1 cellular context compared by ENCODE assay signal in the genomic region with DNA sequence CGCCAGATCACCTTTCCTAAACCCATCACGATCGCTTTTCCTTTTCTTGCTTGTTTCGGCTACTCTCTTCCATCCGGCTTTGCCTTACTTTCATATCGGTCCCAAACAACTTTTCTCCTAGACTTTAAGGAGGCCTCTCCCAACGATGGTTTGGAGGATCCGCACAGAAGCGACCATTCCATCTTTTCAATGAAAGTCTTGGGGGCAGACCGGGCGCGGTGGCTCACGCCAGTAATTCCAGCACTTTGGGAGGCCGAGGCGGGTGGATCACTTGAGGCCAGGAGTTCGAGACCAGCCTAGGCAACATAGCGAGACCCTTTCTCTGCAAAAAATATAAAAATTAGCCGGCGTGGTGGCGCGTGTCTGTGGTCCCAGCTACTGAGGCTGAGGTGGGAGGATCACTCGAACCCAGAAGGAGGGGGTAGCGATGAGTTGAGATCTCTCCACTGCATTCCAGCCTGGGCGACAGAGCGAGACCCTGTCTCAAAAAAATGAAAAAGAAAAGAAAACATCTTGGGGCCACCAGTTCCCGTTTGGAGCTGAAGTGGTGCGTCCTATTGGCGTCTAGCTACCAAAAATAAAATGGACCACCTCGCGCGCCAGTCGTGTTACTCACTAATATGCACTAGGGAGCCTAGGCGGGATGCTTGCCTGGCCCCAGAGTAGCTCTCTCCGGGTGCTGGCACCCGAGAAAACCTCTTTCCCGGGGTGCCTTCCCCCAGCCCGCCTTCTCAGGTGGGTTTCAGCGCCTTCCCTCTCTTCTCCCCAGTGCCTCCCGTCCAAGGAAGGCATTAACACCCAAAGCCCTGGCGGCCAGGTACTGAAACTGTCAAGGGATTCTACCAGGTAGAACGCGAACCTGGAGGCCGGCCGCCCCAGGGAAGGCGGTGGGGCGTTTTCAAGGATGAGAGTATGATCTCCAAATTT.
TF ChIP-seq lines count a peak whose summit lies in the region.

No MANE protein-coding gene starts in this region.

TF ChIP-seq in HepG2, 621 proteins besides CTCF, POLR2A, EP300 and RAD21 (continued from another document and continues in another):
- TF ChIP-seq, protein P1, sequence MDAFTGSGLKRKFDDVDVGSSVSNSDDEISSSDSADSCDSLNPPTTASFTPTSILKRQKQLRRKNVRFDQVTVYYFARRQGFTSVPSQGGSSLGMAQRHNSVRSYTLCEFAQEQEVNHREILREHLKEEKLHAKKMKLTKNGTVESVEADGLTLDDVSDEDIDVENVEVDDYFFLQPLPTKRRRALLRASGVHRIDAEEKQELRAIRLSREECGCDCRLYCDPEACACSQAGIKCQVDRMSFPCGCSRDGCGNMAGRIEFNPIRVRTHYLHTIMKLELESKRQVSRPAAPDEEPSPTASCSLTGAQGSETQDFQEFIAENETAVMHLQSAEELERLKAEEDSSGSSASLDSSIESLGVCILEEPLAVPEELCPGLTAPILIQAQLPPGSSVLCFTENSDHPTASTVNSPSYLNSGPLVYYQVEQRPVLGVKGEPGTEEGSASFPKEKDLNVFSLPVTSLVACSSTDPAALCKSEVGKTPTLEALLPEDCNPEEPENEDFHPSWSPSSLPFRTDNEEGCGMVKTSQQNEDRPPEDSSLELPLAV (CRISPR knock-in tag; conservative IDR thresholded peaks at IDR 0.05; ENCODE audit: low read depth) = no peak
- TF ChIP-seq, protein P2, sequence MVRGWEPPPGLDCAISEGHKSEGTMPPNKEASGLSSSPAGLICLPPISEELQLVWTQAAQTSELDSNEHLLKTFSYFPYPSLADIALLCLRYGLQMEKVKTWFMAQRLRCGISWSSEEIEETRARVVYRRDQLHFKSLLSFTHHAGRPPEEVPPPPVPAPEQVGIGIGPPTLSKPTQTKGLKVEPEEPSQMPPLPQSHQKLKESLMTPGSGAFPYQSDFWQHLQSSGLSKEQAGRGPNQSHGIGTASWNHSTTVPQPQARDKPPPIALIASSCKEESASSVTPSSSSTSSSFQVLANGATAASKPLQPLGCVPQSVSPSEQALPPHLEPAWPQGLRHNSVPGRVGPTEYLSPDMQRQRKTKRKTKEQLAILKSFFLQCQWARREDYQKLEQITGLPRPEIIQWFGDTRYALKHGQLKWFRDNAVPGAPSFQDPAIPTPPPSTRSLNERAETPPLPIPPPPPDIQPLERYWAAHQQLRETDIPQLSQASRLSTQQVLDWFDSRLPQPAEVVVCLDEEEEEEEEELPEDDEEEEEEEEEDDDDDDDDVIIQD (CRISPR knock-in tag; IDR thresholded peaks at IDR 0.05; ENCODE audit: low read depth) = no peak
- TF ChIP-seq ZNF83 (CRISPR knock-in tag; IDR thresholded peaks at IDR 0.05; ENCODE audit: borderline replicate concordance) = no peak
- TF ChIP-seq BORCS8-MEF2B (CRISPR knock-in tag; IDR thresholded peaks at IDR 0.05) = no peak
- TF ChIP-seq MLLT10 (CRISPR knock-in tag; IDR thresholded peaks at IDR 0.05) = no peak
- TF ChIP-seq SSRP1 (CRISPR knock-in tag; IDR thresholded peaks at IDR 0.05) = no peak
- TF ChIP-seq PHF20 (CRISPR knock-in tag; IDR thresholded peaks at IDR 0.05) = no peak
- no peak for TF ChIP-seq HOXA9 (CRISPR knock-in tag; IDR thresholded peaks at IDR 0.05; ENCODE audit: borderline replicate concordance)
- no peak for TF ChIP-seq HNRNPL (IDR thresholded peaks at IDR 0.05; ENCODE audit: low read depth, low read length)
- no peak for TF ChIP-seq SP140L (CRISPR knock-in tag; IDR thresholded peaks at IDR 0.05; ENCODE audit: borderline replicate concordance)
- TF ChIP-seq ZNF354B (CRISPR knock-in tag; IDR thresholded peaks at IDR 0.05) = no peak
- TF ChIP-seq, protein P3, sequence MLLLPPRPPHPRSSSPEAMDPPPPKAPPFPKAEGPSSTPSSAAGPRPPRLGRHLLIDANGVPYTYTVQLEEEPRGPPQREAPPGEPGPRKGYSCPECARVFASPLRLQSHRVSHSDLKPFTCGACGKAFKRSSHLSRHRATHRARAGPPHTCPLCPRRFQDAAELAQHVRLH (CRISPR knock-in tag; IDR thresholded peaks at IDR 0.05; ENCODE audit: borderline replicate concordance, low read depth) = no peak
- no peak for TF ChIP-seq ZNF546 (CRISPR knock-in tag; conservative IDR thresholded peaks at IDR 0.05)
- peak; percentile 16; the same call in 1 of the 2 replicates for TF ChIP-seq PHF21A (CRISPR knock-in tag; IDR thresholded peaks at IDR 0.05)
- 0 out of 2 replicates have a peak, but pooled peaks have one; percentile 38 for TF ChIP-seq KDM5A (IDR thresholded peaks at IDR 0.05; ENCODE audit: borderline replicate concordance, low read length)
- no peak for TF ChIP-seq ZNF709 (CRISPR knock-in tag; IDR thresholded peaks at IDR 0.05)
- no peak for TF ChIP-seq ZNF839 (CRISPR knock-in tag; IDR thresholded peaks at IDR 0.05; ENCODE audit: borderline replicate concordance)
- no peak for TF ChIP-seq ZNF10 (CRISPR knock-in tag; IDR thresholded peaks at IDR 0.05; ENCODE audit: borderline replicate concordance, low read depth)
- TF ChIP-seq GATA4 (IDR thresholded peaks at IDR 0.05; ENCODE audit: borderline replicate concordance, low read depth) = no peak
- TF ChIP-seq, protein P4, sequence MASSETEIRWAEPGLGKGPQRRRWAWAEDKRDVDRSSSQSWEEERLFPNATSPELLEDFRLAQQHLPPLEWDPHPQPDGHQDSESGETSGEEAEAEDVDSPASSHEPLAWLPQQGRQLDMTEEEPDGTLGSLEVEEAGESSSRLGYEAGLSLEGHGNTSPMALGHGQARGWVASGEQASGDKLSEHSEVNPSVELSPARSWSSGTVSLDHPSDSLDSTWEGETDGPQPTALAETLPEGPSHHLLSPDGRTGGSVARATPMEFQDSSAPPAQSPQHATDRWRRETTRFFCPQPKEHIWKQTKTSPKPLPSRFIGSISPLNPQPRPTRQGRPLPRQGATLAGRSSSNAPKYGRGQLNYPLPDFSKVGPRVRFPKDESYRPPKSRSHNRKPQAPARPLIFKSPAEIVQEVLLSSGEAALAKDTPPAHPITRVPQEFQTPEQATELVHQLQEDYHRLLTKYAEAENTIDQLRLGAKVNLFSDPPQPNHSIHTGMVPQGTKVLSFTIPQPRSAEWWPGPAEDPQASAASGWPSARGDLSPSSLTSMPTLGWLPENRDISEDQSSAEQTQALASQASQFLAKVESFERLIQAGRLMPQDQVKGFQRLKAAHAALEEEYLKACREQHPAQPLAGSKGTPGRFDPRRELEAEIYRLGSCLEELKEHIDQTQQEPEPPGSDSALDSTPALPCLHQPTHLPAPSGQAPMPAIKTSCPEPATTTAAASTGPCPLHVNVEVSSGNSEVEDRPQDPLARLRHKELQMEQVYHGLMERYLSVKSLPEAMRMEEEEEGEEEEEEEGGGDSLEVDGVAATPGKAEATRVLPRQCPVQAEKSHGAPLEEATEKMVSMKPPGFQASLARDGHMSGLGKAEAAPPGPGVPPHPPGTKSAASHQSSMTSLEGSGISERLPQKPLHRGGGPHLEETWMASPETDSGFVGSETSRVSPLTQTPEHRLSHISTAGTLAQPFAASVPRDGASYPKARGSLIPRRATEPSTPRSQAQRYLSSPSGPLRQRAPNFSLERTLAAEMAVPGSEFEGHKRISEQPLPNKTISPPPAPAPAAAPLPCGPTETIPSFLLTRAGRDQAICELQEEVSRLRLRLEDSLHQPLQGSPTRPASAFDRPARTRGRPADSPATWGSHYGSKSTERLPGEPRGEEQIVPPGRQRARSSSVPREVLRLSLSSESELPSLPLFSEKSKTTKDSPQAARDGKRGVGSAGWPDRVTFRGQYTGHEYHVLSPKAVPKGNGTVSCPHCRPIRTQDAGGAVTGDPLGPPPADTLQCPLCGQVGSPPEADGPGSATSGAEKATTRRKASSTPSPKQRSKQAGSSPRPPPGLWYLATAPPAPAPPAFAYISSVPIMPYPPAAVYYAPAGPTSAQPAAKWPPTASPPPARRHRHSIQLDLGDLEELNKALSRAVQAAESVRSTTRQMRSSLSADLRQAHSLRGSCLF (CRISPR knock-in tag; IDR thresholded peaks at IDR 0.05; ENCODE audit: borderline replicate concordance) = no peak
- TF ChIP-seq, protein P5, sequence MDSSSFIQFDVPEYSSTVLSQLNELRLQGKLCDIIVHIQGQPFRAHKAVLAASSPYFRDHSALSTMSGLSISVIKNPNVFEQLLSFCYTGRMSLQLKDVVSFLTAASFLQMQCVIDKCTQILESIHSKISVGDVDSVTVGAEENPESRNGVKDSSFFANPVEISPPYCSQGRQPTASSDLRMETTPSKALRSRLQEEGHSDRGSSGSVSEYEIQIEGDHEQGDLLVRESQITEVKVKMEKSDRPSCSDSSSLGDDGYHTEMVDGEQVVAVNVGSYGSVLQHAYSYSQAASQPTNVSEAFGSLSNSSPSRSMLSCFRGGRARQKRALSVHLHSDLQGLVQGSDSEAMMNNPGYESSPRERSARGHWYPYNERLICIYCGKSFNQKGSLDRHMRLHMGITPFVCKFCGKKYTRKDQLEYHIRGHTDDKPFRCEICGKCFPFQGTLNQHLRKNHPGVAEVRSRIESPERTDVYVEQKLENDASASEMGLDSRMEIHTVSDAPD (CRISPR knock-in tag; IDR thresholded peaks at IDR 0.05) = 0 out of 2 replicates have a peak, but pooled peaks have one; percentile 27
- no peak for TF ChIP-seq GTF3A (CRISPR knock-in tag; conservative IDR thresholded peaks at IDR 0.05)
- TF ChIP-seq ZNF34 (CRISPR knock-in tag; IDR thresholded peaks at IDR 0.05; ENCODE audit: borderline replicate concordance) = no peak
- TF ChIP-seq ZNF749 (CRISPR knock-in tag; IDR thresholded peaks at IDR 0.05; ENCODE audit: borderline replicate concordance) = peak; percentile 19; the same call in 1 of the 2 replicates
- TF ChIP-seq ADNP (CRISPR knock-in tag; IDR thresholded peaks at IDR 0.05) = peak; percentile 72
- no peak for TF ChIP-seq ZBTB8A (CRISPR knock-in tag; IDR thresholded peaks at IDR 0.05; ENCODE audit: borderline replicate concordance, low read depth)
- TF ChIP-seq MTA1 (CRISPR knock-in tag; IDR thresholded peaks at IDR 0.05; ENCODE audit: borderline replicate concordance) = no peak
- TF ChIP-seq ZNF772 (CRISPR knock-in tag; IDR thresholded peaks at IDR 0.05) = 0 out of 2 replicates have a peak, but pooled peaks have one; percentile 10
- no peak for TF ChIP-seq MBD4 (IDR thresholded peaks at IDR 0.05; ENCODE audit: borderline replicate concordance, low read length)
- TF ChIP-seq, protein P6, sequence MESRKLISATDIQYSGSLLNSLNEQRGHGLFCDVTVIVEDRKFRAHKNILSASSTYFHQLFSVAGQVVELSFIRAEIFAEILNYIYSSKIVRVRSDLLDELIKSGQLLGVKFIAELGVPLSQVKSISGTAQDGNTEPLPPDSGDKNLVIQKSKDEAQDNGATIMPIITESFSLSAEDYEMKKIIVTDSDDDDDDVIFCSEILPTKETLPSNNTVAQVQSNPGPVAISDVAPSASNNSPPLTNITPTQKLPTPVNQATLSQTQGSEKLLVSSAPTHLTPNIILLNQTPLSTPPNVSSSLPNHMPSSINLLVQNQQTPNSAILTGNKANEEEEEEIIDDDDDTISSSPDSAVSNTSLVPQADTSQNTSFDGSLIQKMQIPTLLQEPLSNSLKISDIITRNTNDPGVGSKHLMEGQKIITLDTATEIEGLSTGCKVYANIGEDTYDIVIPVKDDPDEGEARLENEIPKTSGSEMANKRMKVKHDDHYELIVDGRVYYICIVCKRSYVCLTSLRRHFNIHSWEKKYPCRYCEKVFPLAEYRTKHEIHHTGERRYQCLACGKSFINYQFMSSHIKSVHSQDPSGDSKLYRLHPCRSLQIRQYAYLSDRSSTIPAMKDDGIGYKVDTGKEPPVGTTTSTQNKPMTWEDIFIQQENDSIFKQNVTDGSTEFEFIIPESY (CRISPR knock-in tag; IDR thresholded peaks at IDR 0.05) = no peak
- TF ChIP-seq ZNF713 (CRISPR knock-in tag; IDR thresholded peaks at IDR 0.05) = no peak
- TF ChIP-seq, protein P7, sequence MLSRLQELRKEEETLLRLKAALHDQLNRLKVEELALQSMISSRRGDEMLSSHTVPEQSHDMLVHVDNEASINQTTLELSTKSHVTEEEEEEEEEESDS (CRISPR knock-in tag; IDR thresholded peaks at IDR 0.05; ENCODE audit: borderline replicate concordance) = no peak
- TF ChIP-seq TBX3 (IDR thresholded peaks at IDR 0.05; ENCODE audit: borderline replicate concordance) = no peak
- TF ChIP-seq ZIK1 (CRISPR knock-in tag; IDR thresholded peaks at IDR 0.05; ENCODE audit: borderline replicate concordance, low read depth) = no peak
- TF ChIP-seq ZNF160 (CRISPR knock-in tag; IDR thresholded peaks at IDR 0.05) = no peak
- TF ChIP-seq ZNF558 (CRISPR knock-in tag; IDR thresholded peaks at IDR 0.05; ENCODE audit: borderline replicate concordance) = peak; percentile 60
- no peak for TF ChIP-seq MYC (CRISPR knock-in tag; IDR thresholded peaks at IDR 0.05; ENCODE audit: borderline replicate concordance)
- TF ChIP-seq SPEN (CRISPR knock-in tag; IDR thresholded peaks at IDR 0.05; ENCODE audit: low read depth) = no peak
- TF ChIP-seq KDM4B (CRISPR knock-in tag; IDR thresholded peaks at IDR 0.05) = no peak
- TF ChIP-seq, protein P8, sequence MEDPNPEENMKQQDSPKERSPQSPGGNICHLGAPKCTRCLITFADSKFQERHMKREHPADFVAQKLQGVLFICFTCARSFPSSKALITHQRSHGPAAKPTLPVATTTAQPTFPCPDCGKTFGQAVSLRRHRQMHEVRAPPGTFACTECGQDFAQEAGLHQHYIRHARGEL (CRISPR knock-in tag; IDR thresholded peaks at IDR 0.05) = no peak
- TF ChIP-seq, protein P9, sequence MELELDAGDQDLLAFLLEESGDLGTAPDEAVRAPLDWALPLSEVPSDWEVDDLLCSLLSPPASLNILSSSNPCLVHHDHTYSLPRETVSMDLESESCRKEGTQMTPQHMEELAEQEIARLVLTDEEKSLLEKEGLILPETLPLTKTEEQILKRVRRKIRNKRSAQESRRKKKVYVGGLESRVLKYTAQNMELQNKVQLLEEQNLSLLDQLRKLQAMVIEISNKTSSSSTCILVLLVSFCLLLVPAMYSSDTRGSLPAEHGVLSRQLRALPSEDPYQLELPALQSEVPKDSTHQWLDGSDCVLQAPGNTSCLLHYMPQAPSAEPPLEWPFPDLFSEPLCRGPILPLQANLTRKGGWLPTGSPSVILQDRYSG (CRISPR knock-in tag; IDR thresholded peaks at IDR 0.05) = 0 out of 2 replicates have a peak, but pooled peaks have one; percentile 2
- TF ChIP-seq, protein P10, sequence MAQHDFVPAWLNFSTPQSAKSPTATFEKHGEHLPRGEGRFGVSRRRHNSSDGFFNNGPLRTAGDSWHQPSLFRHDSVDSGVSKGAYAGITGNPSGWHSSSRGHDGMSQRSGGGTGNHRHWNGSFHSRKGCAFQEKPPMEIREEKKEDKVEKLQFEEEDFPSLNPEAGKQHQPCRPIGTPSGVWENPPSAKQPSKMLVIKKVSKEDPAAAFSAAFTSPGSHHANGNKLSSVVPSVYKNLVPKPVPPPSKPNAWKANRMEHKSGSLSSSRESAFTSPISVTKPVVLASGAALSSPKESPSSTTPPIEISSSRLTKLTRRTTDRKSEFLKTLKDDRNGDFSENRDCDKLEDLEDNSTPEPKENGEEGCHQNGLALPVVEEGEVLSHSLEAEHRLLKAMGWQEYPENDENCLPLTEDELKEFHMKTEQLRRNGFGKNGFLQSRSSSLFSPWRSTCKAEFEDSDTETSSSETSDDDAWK (CRISPR knock-in tag; IDR thresholded peaks at IDR 0.05) = no peak
- no peak for TF ChIP-seq WIZ (CRISPR knock-in tag; IDR thresholded peaks at IDR 0.05)
- no peak for TF ChIP-seq ZNF251 (CRISPR knock-in tag; IDR thresholded peaks at IDR 0.05)
- no peak for TF ChIP-seq ZNF24 (IDR thresholded peaks at IDR 0.05)
- TF ChIP-seq HES4 (CRISPR knock-in tag; IDR thresholded peaks at IDR 0.05; ENCODE audit: borderline replicate concordance) = no peak
- TF ChIP-seq SAP130 (CRISPR knock-in tag; IDR thresholded peaks at IDR 0.05; ENCODE audit: low read depth) = peak; percentile 20; the same call in 1 of the 2 replicates
- no peak for TF ChIP-seq ZNF30 (CRISPR knock-in tag; IDR thresholded peaks at IDR 0.05)
- no peak for TF ChIP-seq CCDC6 (CRISPR knock-in tag; IDR thresholded peaks at IDR 0.05)
- TF ChIP-seq ZNF614 (CRISPR knock-in tag; IDR thresholded peaks at IDR 0.05; ENCODE audit: borderline replicate concordance) = no peak
